Comparison of ENCODE assay signal across 17 cellular contexts in the genomic region with DNA sequence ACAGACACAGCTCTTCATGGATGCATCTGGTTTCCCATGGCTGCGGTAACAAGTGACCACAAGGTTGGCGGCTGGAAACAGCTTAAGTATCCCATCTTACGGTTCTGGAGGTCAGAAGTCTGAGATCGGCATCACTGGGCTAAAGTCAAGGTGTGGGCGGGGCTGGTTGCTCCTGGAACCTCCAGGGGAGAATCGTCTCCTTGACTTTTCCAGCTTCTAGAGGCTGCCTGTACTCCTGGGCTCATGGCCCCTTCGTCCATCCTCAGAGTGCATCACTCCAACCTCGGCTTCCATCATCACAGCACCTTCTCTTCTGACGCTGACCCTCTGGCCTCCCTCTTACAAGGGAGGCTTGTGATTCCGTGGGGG. TPM values are rescaled to one million over a fixed set of nuclear protein-coding genes. Genes with fewer than 3 reads are reported as not detected.
A peak's percentile ranks its signal among the peaks of the same experiment; 100 is the strongest.
DNase-seq lines count a peak whose midpoint lies in the region; ATAC-seq, FAIRE-seq and TF ChIP-seq lines count a peak whose summit lies in the region.
"Had no signal": no experiment of that assay in that cellular context is flagged by ENCODE, and none has a peak within 500 bp of the region (broad histone marks: within the 10 kb centered on the region; RNA-seq: fewer than 3 reads in every experiment).

No MANE protein-coding gene starts in this region.

- intact Hi-C loops in K562 (cut with micrococcal nuclease): no loop called here
- intact Hi-C loops in vagina (cut with DNase I): no loop called here

- BruUV-seq in K562 (replicated peaks; lab: Mats Ljungman, UMichigan): no TSS peak

- no peaks in the 10 kb centered on the region for H3K27me3 ChIP-seq in ACC112 (ENCODE audit: insufficient read depth, low read length)
- peaks cover 14 to 33% of the 10 kb centered on the region in 2 experiments for H3K27me3 ChIP-seq in K562 (ENCODE audit: control insufficient read depth in 2 of 2, insufficient read depth in 2 of 2, low read length in 2 of 2)
- no peaks in the 10 kb centered on the region for H3K27me3 ChIP-seq in lung (ENCODE audit: control insufficient read depth, insufficient read depth)
- no peaks in the 10 kb centered on the region for H3K27me3 ChIP-seq in vagina

- H3K4me1 ChIP-seq in ACC112 (ENCODE audit: control insufficient read depth, insufficient read depth, low read length, unreplicated experiment): peaks cover 37% of the 10 kb centered on the region
- H3K4me1 ChIP-seq in HEK293 (ENCODE audit: control insufficient read depth, insufficient read depth, low read length): no peaks in the 10 kb centered on the region
- H3K4me1 ChIP-seq in K562 (replicated peaks in 1 of 2; ENCODE audit: control insufficient read depth in 2 of 2, insufficient read depth in 2 of 2, low read length in 2 of 2): peaks cover 7 to 8% of the 10 kb centered on the region in 2 experiments; a peak in 4 of 5 replicates
- H3K4me1 ChIP-seq in lung (ENCODE audit: control insufficient read depth in 2 of 2, insufficient read depth in 2 of 2, low read length in 2 of 2): peaks cover 0 to 6% of the 10 kb centered on the region in 2 donors
- H3K4me1 ChIP-seq in vagina: peaks cover 7% of the 10 kb centered on the region
- H3K4me1 ChIP-seq: psoas muscle had no signal

- H3K27ac ChIP-seq in ACC112 (ENCODE audit: low read depth, low read length) (peak overlapping the region; percentile 65), HEK293 (ENCODE audit: extremely low read depth, low read depth, low read length) (no peak overlapping the region; the same call in 1 of the 2 replicates), K562 (ENCODE audit: extremely low read depth, low read depth, low read length) (peak overlapping the region; percentile 40; the same call in 1 of the 3 replicates), lung (ENCODE audit: low read depth in 1 of 2, low read length in 1 of 2) (peak overlapping the region; percentile 4 to 26), vagina (no peak overlapping the region)
- H3K27ac ChIP-seq: psoas muscle had no signal

- no peak for TF ChIP-seq EP300 in K562 (IDR thresholded peaks at IDR 0.05; ENCODE audit: low read length)

- H2AFZ ChIP-seq in ACC112 (ENCODE audit: low read length, unreplicated experiment) (no peak overlapping the region), K562 (ENCODE audit: low read depth, low read length) (peak overlapping the region; percentile 91)

- in situ Hi-C loops in K562 (cut with MboI): no loop called here

- H3K36me3 ChIP-seq in ACC112 (ENCODE audit: insufficient read depth, low read length) (no peaks in the 10 kb centered on the region), HEK293 (ENCODE audit: control insufficient read depth in 2 of 2, insufficient read depth in 1 of 2, low read length in 2 of 2) (no peaks in the 10 kb centered on the region), K562 (ENCODE audit: control insufficient read depth, insufficient read depth, low read length) (no peaks in the 10 kb centered on the region), lung (ENCODE audit: control insufficient read depth in 2 of 2, insufficient read depth in 2 of 2, low read length in 2 of 2) (no peaks in the 10 kb centered on the region), vagina (no peaks in the 10 kb centered on the region)

- CTCF ChIA-PET in HEK293 (lab: Yijun Ruan, JAX): interaction anchor here (0.7 kb wide), 1 partner anchor 21 kb away, joined by 3 read pairs; no protein-coding TSS in a partner anchor
- CTCF ChIA-PET in K562 (lab: Yijun Ruan, JAX; ENCODE audit: low intra/inter-chr PET ratio): no interaction called here

- no peak for FAIRE-seq in K562 (lab: Jason Lieb, UNC)
- FAIRE-seq: urothelium cell line had no signal

- H3K9me3 ChIP-seq in HEK293 (ENCODE audit: control insufficient read depth, insufficient read depth, low read depth, low read length) (no peaks in the 10 kb centered on the region), K562 (replicated peaks; ENCODE audit: control insufficient read depth, insufficient read depth, low read depth, low read length) (no peaks in the 10 kb centered on the region), lung (ENCODE audit: control insufficient read depth in 2 of 2, insufficient read depth in 1 of 2, low read length in 1 of 2) (no peaks in the 10 kb centered on the region), vagina (no peaks in the 10 kb centered on the region)
- H3K9me3 ChIP-seq: psoas muscle had no signal

- H3K9me1 ChIP-seq in K562 (ENCODE audit: control insufficient read depth, insufficient read depth, low read length): no peaks in the 10 kb centered on the region

- 33% methylated on average over 10 of the region's 10 CpGs for WGBS in K562 (ENCODE audit: insufficient coverage, low coverage, missing lambda C conversion rate)
- 87 to 91% methylated on average over 10 of the region's 10 CpGs for WGBS in lung, 2 donors

- H3K79me2 ChIP-seq in ACC112 (ENCODE audit: control insufficient read depth, insufficient read depth, low read length, unreplicated experiment) (no peaks in the 10 kb centered on the region), K562 (ENCODE audit: control insufficient read depth, insufficient read depth, low read length) (no peaks in the 10 kb centered on the region)

- H3K9ac ChIP-seq in K562 (ENCODE audit: insufficient read depth in 1 of 2, low read depth in 2 of 2, low read length in 2 of 2): peak overlapping the region; percentile 12 to 74; a peak in 3 of 4 replicates

- no peaks in the 10 kb centered on the region for H4K20me1 ChIP-seq in K562 (replicated peaks; ENCODE audit: control insufficient read depth, insufficient read depth, low read length)

- POLR2A ChIA-PET in HEK293 (lab: Yijun Ruan, JAX): interaction anchor here (0.6 to 1.4 kb wide), 2 partner anchors 13 to 921 kb away, joined by 5 read pairs; a partner anchor contains a TSS
- POLR2A ChIA-PET in K562 (lab: Yijun Ruan, JAX): interaction anchor here (1.1 kb wide), 2 partner anchors 10 to 13 kb away, joined by 3 to 4 read pairs; a partner anchor contains a TSS

- H3K4me3 ChIP-seq in ACC112 (ENCODE audit: low read depth, low read length) (peak overlapping the region; percentile 33), HEK293 (ENCODE audit: low read depth, low read length) (peak overlapping the region; percentile 8; the same call in 1 of the 2 replicates), K562 (peak overlapping the region; percentile 24; the same call in 1 of the 2 replicates), lung (no peak overlapping the region), vagina (no peak overlapping the region)
- H3K4me3 ChIP-seq: psoas muscle had no signal

- H3K4me2 ChIP-seq in K562 (ENCODE audit: insufficient read depth, low read length): peak overlapping the region; percentile 67

- TF ChIP-seq RAD21 in K562 (CRISPR knock-in tag; conservative IDR thresholded peaks at IDR 0.05 in 1 of 2, IDR thresholded peaks at IDR 0.05 in 1 of 2): no peak

- TF ChIP-seq CTCF in HEK293 (tag by site-specific recombination; IDR thresholded peaks at IDR 0.05) (no peak), K562 (IDR thresholded peaks at IDR 0.05 in 2 of 3, conservative IDR thresholded peaks at IDR 0.05 in 1 of 3; ENCODE audit: insufficient read depth in 2 of 3, low read depth in 1 of 3, low read length in 3 of 3) (no peak), lung (IDR thresholded peaks at IDR 0.05; ENCODE audit: control extremely low read depth, extremely low read depth) (no peak), vagina (IDR thresholded peaks at IDR 0.05) (no peak)

- TF ChIP-seq POLR2A in K562 (conservative IDR thresholded peaks at IDR 0.05): no peak
- TF ChIP-seq POLR2A in vagina (IDR thresholded peaks at IDR 0.05): no peak

- DNase-seq in K562 (ENCODE audit: extremely low read depth in 1 of 4, low spot score in 3 of 4) (no peak), lung (ENCODE audit: low spot score) (no peak), vagina (ENCODE audit: extremely low spot score in 2 of 2) (no peak), NCI-H2081 treated with DMSO at 0.1 percent for 48 hours (lab: John Stamatoyannopoulos, UW) (no peak), NK-92 (lab: John Stamatoyannopoulos, UW; ENCODE audit: unreplicated experiment) (no peak)
- DNase-seq in effector CD8-positive, alpha-beta T cell (lab: John Stamatoyannopoulos, UW): no peak
- DNase-seq: activated CD4-positive, alpha-beta T cell treated with anti-CD3 and anti-CD28 coated beads, Interleukin-2, amount 10 ng/mL, durations not matched to agents 7 days and 5 days; cerebellar nuclear complex; DND-41; NCI-H2029; NCI-H510A; stimulated activated CD8-positive, alpha-beta memory T cell treated with anti-CD3 and anti-CD28 coated beads, Interleukin-4, amount 100 ng/mL, for 48 hours had no signal

- no peak; the same call in 2 of the 3 replicates for ATAC-seq in K562
- ATAC-seq in lung (ENCODE audit: insufficient read depth, low FRiP score): no peak

TF ChIP-seq in HEK293, 187 proteins besides CTCF, POLR2A, EP300 and RAD21 (continues in another document):
- TF ChIP-seq ZNF19 (tag by site-specific recombination; IDR thresholded peaks at IDR 0.05; ENCODE audit: low read depth): no peak
- no peak for TF ChIP-seq ZNF211 (tag by site-specific recombination; IDR thresholded peaks at IDR 0.05; ENCODE audit: low read depth)

TF ChIP-seq in K562, 482 proteins besides CTCF, POLR2A, EP300 and RAD21 (continues in another document):
- 0 out of 4 replicates have a peak, but pooled peaks of 1 of the 2 experiments have one; percentile 8 for TF ChIP-seq NRF1 (conservative IDR thresholded peaks at IDR 0.05 in 1 of 2, IDR thresholded peaks at IDR 0.05 in 1 of 2)

RNA-seq across cellular contexts. Expression of a gene that starts 12.9 kb away (rescaled TPM):
- 0.42 TPM in 1 of 2 replicates, not detected in the other for total RNA-seq in K562 (2011; cell fraction: chromatin; rRNA removed; ENCODE audit: low replicate concordance)
- total RNA-seq in K562 (2011; cell fraction: nucleolus; rRNA removed): 0.13 and 0.17 TPM in 2 replicates
- 0.31 TPM in 1 of 2 replicates, not detected in the other for total RNA-seq in K562 (2011; cell fraction: nucleoplasm; rRNA removed)
- total RNA-seq in K562 (2014; rRNA removed) (0.12 TPM in 1 of 2 replicates, not detected in the other), K562 (2014; rRNA removed; fragmentation: Illumina TruSeq; extraction: Trizol) (0.04 and 0.10 TPM in 2 replicates), K562 (2015; rRNA removed; fragmentation: Illumina TruSeq; extraction: Trizol) (not detected in 2 replicates), K562 (2021) (0.22 and 0.24 TPM in 2 replicates), lung (100 to 1,000 TPM in 1 of 2 donors, 10 to 100 TPM in 1; 31.3 to 136 TPM), vagina (320 TPM)
- polyA plus RNA-seq in K562 (2011; rRNA removed) (0.05 TPM in 1 of 2 replicates, not detected in the other), K562 (2014; fragmentation: Illumina TruSeq; extraction: Trizol) (0.03 and 0.06 TPM in 2 replicates), K562 (2014; fragmentation: Nextera tagmentation; extraction: Ambion mirVana) (under 1 TPM in 1 of 2 experiments, not detected in 1; 0.03 TPM), K562 (2014; rRNA removed) (0.08 TPM in 1 of 2 replicates, not detected in the other), lung (10 to 100 TPM; 30.3 to 53.7 TPM)
- 0.03 and 0.19 TPM in 2 replicates for polyA plus RNA-seq in K562 (2011; cell fraction: cytosol; rRNA removed)
- 0.34 TPM in 1 of 2 replicates, not detected in the other for polyA plus RNA-seq in K562 (2011; cell fraction: nucleus; rRNA removed)
- polyA plus RNA-seq in K562 (2012): 0.07 and 0.16 TPM in 2 replicates
- polyA minus RNA-seq in K562 (2011; rRNA and poly(A)+ RNA removed): 0.04 and 0.06 TPM in 2 replicates
- not detected in 2 replicates for polyA minus RNA-seq in K562 (2011; cell fraction: cytosol; rRNA and poly(A)+ RNA removed)
- 0.27 TPM in 1 of 2 replicates, not detected in the other for polyA minus RNA-seq in K562 (2011; cell fraction: nucleus; rRNA and poly(A)+ RNA removed)
- polyA plus RNA-seq: IgD-negative memory B cell had no signal

Comparison
In these comparisons a context has a peak if more than half of its experiments do, and no peak if none do; other contexts are left out.
1. H3K27ac ChIP-seq: peak in ACC112 (single experiment), K562 (single experiment) and lung (2 of 2); none in HEK293 (single experiment) and vagina (single experiment).
2. H3K4me3 ChIP-seq: peak in ACC112 (single experiment), HEK293 (single experiment) and K562 (single experiment); none in lung (single experiment) and vagina (0 of 2).
3. RNA of a gene that starts 12.9 kb away (total RNA-seq): 320 TPM in vagina (single experiment) and 31.3 to 136 TPM in lung; 0.04 to 0.42 TPM in K562; every median in the first group is over 10 times any median in the second.